ENCODE assay signal across 23 cellular contexts in the genomic region with DNA sequence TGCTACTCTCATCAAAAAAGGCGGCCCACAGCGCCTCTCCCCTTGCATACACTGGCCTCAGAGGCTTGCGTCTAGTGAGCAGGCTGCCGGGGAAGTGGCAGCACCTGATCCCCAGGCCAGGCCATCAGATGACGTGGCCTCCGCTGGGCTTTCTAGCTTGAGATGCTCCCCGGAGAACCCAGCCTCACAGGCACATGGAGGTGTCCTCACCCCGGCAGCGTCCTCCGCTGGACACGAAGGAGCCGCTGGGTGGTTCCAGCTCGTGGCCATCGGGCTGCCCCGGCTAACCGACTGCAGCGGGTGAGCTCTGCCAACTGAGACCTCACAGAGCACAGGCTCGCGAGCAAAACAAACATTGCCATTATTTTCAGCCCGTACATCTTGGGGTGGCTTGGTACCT.
"Had no signal": no experiment of that assay in that cellular context is flagged by ENCODE, and none has a peak within 500 bp of the region (broad histone marks: within the 10 kb centered on the region; RNA-seq: fewer than 3 reads in every experiment).

No MANE protein-coding gene starts in this region.

- DNase-seq: activated CD4-positive, alpha-beta T cell treated with anti-CD3 and anti-CD28 coated beads for 36 hours; activated CD4-positive, CD25-positive, alpha-beta regulatory T cell; activated CD8-positive, alpha-beta memory T cell treated with anti-CD3 and anti-CD28 coated beads, Interleukin-2, amount 10 ng/mL, durations not matched to agents 7 days and 5 days; activated CD8-positive, alpha-beta T cell treated with anti-CD3 and anti-CD28 coated beads, Interleukin-2, amount 10 ng/mL, durations not matched to agents 7 days and 5 days; activated T-cell treated with anti-CD3 and anti-CD28 coated beads, Interleukin-2, amount 50 U/mL, for 48 hours; body of pancreas; effector CD8-positive, alpha-beta T cell; gastrocnemius medialis; left colon; naive thymus-derived CD4-positive, alpha-beta T cell; stimulated activated CD4-positive, alpha-beta T cell treated with anti-CD3 and anti-CD28 coated beads, Interleukin-15, amount 100 ng/mL, for 24 hours; stimulated activated CD4-positive, alpha-beta T cell treated with anti-CD3 and anti-CD28 coated beads, Interleukin-2, amount 100 ng/mL, for 24 hours; stimulated activated naive CD4-positive, alpha-beta T cell treated with Interleukin-2 at 50 U/mL for 16 hours had no signal

- H3K36me3 ChIP-seq: gastrocnemius medialis, pancreas had no signal

- H2AFZ ChIP-seq: hepatocyte had no signal

- H3K27me3 Mint-ChIP-seq: activated CD4-positive, alpha-beta T cell treated with anti-CD3 and anti-CD28 coated beads for 36 hours; activated CD8-positive, alpha-beta memory T cell treated with anti-CD3 and anti-CD28 coated beads, Interleukin-2, amount 10 ng/mL, durations not matched to agents 7 days and 5 days; activated naive CD4-positive, alpha-beta T cell treated with anti-CD3 and anti-CD28 coated beads, Interleukin-2, amount 50 U/mL, for 24 hours; naive thymus-derived CD4-positive, alpha-beta T cell had no signal

- H3K9me3 ChIP-seq: body of pancreas, gastrocnemius medialis, pancreas, psoas muscle, tibial nerve had no signal

- H3K27ac Mint-ChIP-seq: activated CD8-positive, alpha-beta memory T cell treated with anti-CD3 and anti-CD28 coated beads, Interleukin-2, amount 10 ng/mL, durations not matched to agents 7 days and 5 days; activated CD8-positive, alpha-beta T cell treated with anti-CD3 and anti-CD28 coated beads, Interleukin-2, amount 10 ng/mL, durations not matched to agents 7 days and 5 days; activated naive CD4-positive, alpha-beta T cell treated with anti-CD3 and anti-CD28 coated beads, Interleukin-2, amount 50 U/mL, for 24 hours; mesothelial cell of epicardium; T-helper 2 cell treated with Interferon-gamma antibody and Interleukin-4, amounts not matched to agents 5 μg/mL and 100 μg/mL, for 36 hours had no signal

- H3K79me2 ChIP-seq: hepatocyte had no signal

- H3K4me3 ChIP-seq: body of pancreas, gastrocnemius medialis, hepatocyte, pancreas, psoas muscle, smooth muscle cell, tibial nerve had no signal

- H3K4me2 ChIP-seq: hepatocyte, smooth muscle cell had no signal

- ATAC-seq: activated CD4-positive, alpha-beta T cell treated with anti-CD3 and anti-CD28 coated beads for 36 hours; activated CD8-positive, alpha-beta memory T cell treated with anti-CD3 and anti-CD28 coated beads, Interleukin-2, amount 10 ng/mL, durations not matched to agents 7 days and 5 days; activated CD8-positive, alpha-beta T cell treated with anti-CD3 and anti-CD28 coated beads, Interleukin-2, amount 10 ng/mL, durations not matched to agents 7 days and 5 days; body of pancreas; gastrocnemius medialis; left colon; naive thymus-derived CD4-positive, alpha-beta T cell; pancreas; psoas muscle had no signal

- H3K4me3 Mint-ChIP-seq: activated CD4-positive, alpha-beta T cell treated with anti-CD3 and anti-CD28 coated beads for 36 hours; activated CD8-positive, alpha-beta memory T cell treated with anti-CD3 and anti-CD28 coated beads, Interleukin-2, amount 10 ng/mL, durations not matched to agents 7 days and 5 days; activated CD8-positive, alpha-beta T cell treated with anti-CD3 and anti-CD28 coated beads, Interleukin-2, amount 10 ng/mL, durations not matched to agents 7 days and 5 days; activated naive CD4-positive, alpha-beta T cell treated with anti-CD3 and anti-CD28 coated beads, Interleukin-2, amount 50 U/mL, for 24 hours; mesothelial cell of epicardium; naive thymus-derived CD4-positive, alpha-beta T cell; T-helper 2 cell treated with Interferon-gamma antibody and Interleukin-4, amounts not matched to agents 5 μg/mL and 100 μg/mL, for 36 hours had no signal

- H3K9me3 Mint-ChIP-seq: activated naive CD4-positive, alpha-beta T cell treated with anti-CD3 and anti-CD28 coated beads, Interleukin-2, amount 50 U/mL, for 24 hours; activated T-helper 2 cell treated with anti-CD3 and anti-CD28 coated beads, Interferon-gamma antibody, Interleukin-2, Interleukin-4, amounts not matched to agents 10 μg/mL and 5 μg/mL and 100 μg/mL, durations not matched to agents 14 hours and 24 hours and 36 hours; naive thymus-derived CD4-positive, alpha-beta T cell; T-helper 2 cell treated with Interferon-gamma antibody and Interleukin-4, amounts not matched to agents 5 μg/mL and 100 μg/mL, for 36 hours had no signal

- H3K4me1 ChIP-seq: pancreas had no signal

- H3K27ac ChIP-seq: body of pancreas, epithelial cell of prostate, gastrocnemius medialis, hepatocyte, pancreas, psoas muscle, tibial nerve had no signal

- H3K27me3 ChIP-seq: body of pancreas, gastrocnemius medialis, hepatocyte, tibial nerve had no signal
